9 cellular contexts compared by ENCODE assay signal in the genomic region with DNA sequence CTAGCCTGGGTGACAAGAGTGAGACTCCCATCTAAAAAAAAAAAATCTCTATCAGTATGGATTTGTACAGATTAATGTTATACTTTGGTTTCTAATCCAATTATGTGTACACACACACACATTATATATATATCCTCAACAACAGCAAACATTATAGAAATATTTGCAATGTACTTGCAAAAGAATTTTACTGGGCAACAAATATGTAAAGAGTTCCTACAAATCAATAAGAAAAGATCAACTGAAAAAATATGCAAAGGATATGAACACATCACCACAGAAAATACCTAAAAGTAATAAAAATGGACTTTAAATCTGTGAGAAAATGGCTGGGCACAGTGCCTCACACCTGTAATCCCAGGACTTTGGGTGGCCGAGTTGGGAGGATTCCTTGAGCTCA.
"Had no signal": no experiment of that assay in that cellular context is flagged by ENCODE, and none has a peak within 500 bp of the region (broad histone marks: within the 10 kb centered on the region; RNA-seq: fewer than 3 reads in every experiment).

No MANE protein-coding gene starts in this region.

- H3K27ac ChIP-seq: GM23248 had no signal

- H3K9ac ChIP-seq: GM23248 had no signal

- DNase-seq: GM23248, GOT3, H7, H9, HCEC 1CT, HFFc6 had no signal

- H3K4me1 ChIP-seq: HAP-1 had no signal

- H3K36me3 ChIP-seq: HAP-1 had no signal

- H3K4me3 ChIP-seq: GM23248, GM23338, HAP-1 had no signal

- ATAC-seq: GM23338 had no signal

- H3K9me3 ChIP-seq: HAP-1 had no signal

- H2AFZ ChIP-seq: GM23248, GM23338 had no signal

- H3K4me2 ChIP-seq: GM23338 had no signal

- FAIRE-seq: H54 had no signal
